13 cellular contexts compared by ENCODE assay signal in the genomic region with DNA sequence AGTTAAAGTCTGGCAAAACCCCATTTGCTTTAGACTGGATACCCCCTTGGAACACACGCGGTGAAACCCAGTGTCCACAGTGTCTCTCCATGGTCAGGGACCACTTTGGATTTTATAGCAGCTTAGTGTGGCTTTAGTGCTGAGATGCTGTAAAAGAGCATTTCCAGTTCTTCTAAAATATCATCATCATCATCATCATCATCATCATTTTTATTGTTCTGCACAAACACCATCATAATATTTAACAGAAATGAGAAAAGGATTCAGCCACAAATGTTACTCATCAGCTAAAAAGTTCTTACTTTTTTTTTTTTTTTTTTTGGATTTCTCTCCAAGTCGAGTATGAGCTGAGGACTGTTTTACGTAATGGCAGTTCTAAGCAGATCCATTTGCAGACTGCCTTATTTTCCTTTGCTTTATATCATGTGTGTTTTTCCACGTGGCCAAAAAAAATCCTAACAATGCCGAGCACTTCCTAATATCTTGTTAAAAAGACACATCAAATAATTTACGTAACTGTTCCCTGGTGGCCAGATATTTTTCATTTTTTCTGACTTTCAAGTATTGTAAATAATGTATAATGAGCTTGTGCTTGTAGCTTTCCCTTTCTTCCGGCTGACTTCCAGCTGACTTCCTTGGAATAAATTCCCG.
DNase-seq lines count a peak whose midpoint lies in the region; ATAC-seq and TF ChIP-seq lines count a peak whose summit lies in the region.
"Had no signal": no experiment of that assay in that cellular context is flagged by ENCODE, and none has a peak within 500 bp of the region (broad histone marks: within the 10 kb centered on the region; RNA-seq: fewer than 3 reads in every experiment).

No MANE protein-coding gene starts in this region.

- H3K27ac ChIP-seq in VCaP (peak overlapping the region; percentile 94), sigmoid colon (peak overlapping the region; percentile 3 to 49 (median 26))

- peaks cover 0 to 5% of the 10 kb centered on the region in 2 donors for H3K27me3 Mint-ChIP-seq in stimulated activated naive B cell treated with anti-CD40 and anti-IgM and Interleukin-4, amounts not matched to agents 10 μg/mL and 1 μg/mL and 100 μg/mL, for 72 hours
- H3K27me3 Mint-ChIP-seq: activated CD4-positive, alpha-beta T cell treated with anti-CD3 and anti-CD28 coated beads, Interleukin-2, amount 10 ng/mL, durations not matched to agents 7 days and 5 days had no signal

- H3K4me3 ChIP-seq in foreskin fibroblast (ENCODE audit: low read depth in 1 of 2, low read length in 2 of 2) (peak overlapping the region in 1 of 2 donors; percentile 37), sigmoid colon (no peak overlapping the region)

- ATAC-seq in HG03469 (IDR thresholded peaks at IDR 0.05; ENCODE audit: unreplicated experiment) (no peak), GM18519 (IDR thresholded peaks at IDR 0.05; ENCODE audit: low FRiP score, unreplicated experiment) (no peak)
- no peak for ATAC-seq in stimulated activated naive B cell treated with anti-CD40 and anti-IgM and Interleukin-4, amounts not matched to agents 10 μg/mL and 1 μg/mL and 100 μg/mL, for 72 hours (replicated peaks)
- ATAC-seq: stimulated activated effector memory CD8-positive, alpha-beta T cell treated with anti-CD3 and anti-CD28 coated beads, Interleukin-12 subunit alpha, Interleukin-12 subunit beta, amount 100 ng/mL, for 72 hours had no signal

- peaks cover 0 to 1% of the 10 kb centered on the region in 2 donors for H3K36me3 Mint-ChIP-seq in stimulated activated naive B cell treated with anti-CD40 and anti-IgM and Interleukin-4, amounts not matched to agents 10 μg/mL and 1 μg/mL and 100 μg/mL, for 72 hours

- no peaks in the 10 kb centered on the region for H3K27me3 ChIP-seq in sigmoid colon

- H3K36me3 ChIP-seq in sigmoid colon: peaks cover 0 to 34% (median 2%) of the 10 kb centered on the region in 4 donors

- H3K4me1 Mint-ChIP-seq in stimulated activated naive B cell treated with anti-CD40 and anti-IgM and Interleukin-4, amounts not matched to agents 10 μg/mL and 1 μg/mL and 100 μg/mL, for 72 hours: no peaks in the 10 kb centered on the region

- no peak for TF ChIP-seq EP300 in sigmoid colon (IDR thresholded peaks at IDR 0.05)

- H3K4me1 ChIP-seq in sigmoid colon: peaks cover 0 to 10% (median 8%) of the 10 kb centered on the region in 4 donors

- no peak overlapping the region for H3K4me3 Mint-ChIP-seq in stimulated activated naive B cell treated with anti-CD40 and anti-IgM and Interleukin-4, amounts not matched to agents 10 μg/mL and 1 μg/mL and 100 μg/mL, for 72 hours
- H3K4me3 Mint-ChIP-seq: activated CD4-positive, alpha-beta T cell treated with anti-CD3 and anti-CD28 coated beads, Interleukin-2, amount 10 ng/mL, durations not matched to agents 7 days and 5 days; stimulated activated effector memory CD8-positive, alpha-beta T cell treated with anti-CD3 and anti-CD28 coated beads, Interleukin-12 subunit alpha, Interleukin-12 subunit beta, amount 100 ng/mL, for 72 hours had no signal

- H3K9me3 Mint-ChIP-seq in stimulated activated naive B cell treated with anti-CD40 and anti-IgM and Interleukin-4, amounts not matched to agents 10 μg/mL and 1 μg/mL and 100 μg/mL, for 72 hours: peaks cover 0 to 1% of the 10 kb centered on the region in 2 donors
- H3K9me3 Mint-ChIP-seq: activated CD4-positive, alpha-beta T cell treated with anti-CD3 and anti-CD28 coated beads, Interleukin-2, amount 10 ng/mL, durations not matched to agents 7 days and 5 days; stimulated activated effector memory CD8-positive, alpha-beta T cell treated with anti-CD3 and anti-CD28 coated beads, Interleukin-12 subunit alpha, Interleukin-12 subunit beta, amount 100 ng/mL, for 72 hours had no signal

- DNase-seq in COLO829 (ENCODE audit: low spot score) (peak; percentile 24), foreskin fibroblast (peak; percentile 27 to 69), sigmoid colon (no peak)
- no peak for DNase-seq in activated naive CD4-positive, alpha-beta T cell treated with anti-CD3 and anti-CD28 coated beads, Interleukin-2, amount 50 U/mL, for 16 hours
- DNase-seq in stimulated activated naive B cell treated with anti-CD40 and anti-IgM and Interleukin-4, amounts not matched to agents 10 μg/mL and 1 μg/mL and 100 μg/mL, for 72 hours: no peak
- DNase-seq: activated CD4-positive, alpha-beta T cell treated with anti-CD3 and anti-CD28 coated beads, Interleukin-2, amount 10 ng/mL, durations not matched to agents 7 days and 5 days; cerebellar nuclear complex; foreskin melanocyte; NCI-H1417 treated with DMSO at 0.1 percent for 48 hours had no signal

- intact Hi-C loops in sigmoid colon (cut with DNase I): no loop called here

- H3K27ac Mint-ChIP-seq in stimulated activated naive B cell treated with anti-CD40 and anti-IgM and Interleukin-4, amounts not matched to agents 10 μg/mL and 1 μg/mL and 100 μg/mL, for 72 hours: no peak overlapping the region
- H3K27ac Mint-ChIP-seq: activated CD4-positive, alpha-beta T cell treated with anti-CD3 and anti-CD28 coated beads, Interleukin-2, amount 10 ng/mL, durations not matched to agents 7 days and 5 days; stimulated activated effector memory CD8-positive, alpha-beta T cell treated with anti-CD3 and anti-CD28 coated beads, Interleukin-12 subunit alpha, Interleukin-12 subunit beta, amount 100 ng/mL, for 72 hours had no signal

- WGBS in sigmoid colon, 2 donors: 30 to 64% methylated on average over 9 of the region's 9 CpGs

- no peaks in the 10 kb centered on the region for H3K9me3 ChIP-seq in sigmoid colon

- TF ChIP-seq CTCF in VCaP (conservative IDR thresholded peaks at IDR 0.05) (no peak), foreskin fibroblast (IDR thresholded peaks at IDR 0.05; ENCODE audit: low read depth, low read length) (no peak), sigmoid colon (IDR thresholded peaks at IDR 0.05) (no peak)

- no peak for TF ChIP-seq POLR2A in sigmoid colon (IDR thresholded peaks at IDR 0.05)

Comparison
In these comparisons a context has a peak if more than half of its experiments do, and no peak if none do; other contexts are left out.
1. DNase-seq: peak in COLO829 (single experiment) and foreskin fibroblast (2 of 2); none in sigmoid colon (single experiment), activated naive CD4-positive, alpha-beta T cell treated with anti-CD3 and anti-CD28 coated beads, Interleukin-2, amount 50 U/mL, for 16 hours (single experiment) and stimulated activated naive B cell treated with anti-CD40 and anti-IgM and Interleukin-4, amounts not matched to agents 10 μg/mL and 1 μg/mL and 100 μg/mL, for 72 hours (single experiment).